Comparison of ENCODE assay signal across 9 cellular contexts in genomic region chr13:33349314-33349995, GRCh38.
A peak's percentile ranks its signal among the peaks of the same experiment; 100 is the strongest.
DNase-seq lines count a peak whose midpoint lies in the region; TF ChIP-seq lines count a peak whose summit lies in the region.
"Had no signal": no experiment of that assay in that cellular context is flagged by ENCODE, and none has a peak within 500 bp of the region (broad histone marks: within the 10 kb centered on the region; RNA-seq: fewer than 3 reads in every experiment).

No MANE protein-coding gene starts in this region.

- in situ Hi-C loops in GM13977 (cut with MboI; ENCODE audit: low pct_unique_long_range_greater_than_20kb, low sequenced_read_pairs, unreplicated experiment) = no loop called here

- DNase-seq in medulla oblongata (ENCODE audit: extremely low spot score) (peak; percentile 44), NCI-H2171 treated with DMSO at 0.1 percent for 48 hours (lab: John Stamatoyannopoulos, UW) (no peak), GM13977 (ENCODE audit: low spot score) (no peak), HT-29 (ENCODE audit: low spot score) (no peak)
- no peak for DNase-seq in stimulated activated CD4-positive, alpha-beta T cell treated with anti-CD3 and anti-CD28 coated beads, Interleukin-2, amount 100 ng/mL, for 48 hours
- DNase-seq: NCI-H1694 treated with DMSO at 0.1 percent for 48 hours had no signal

- TF ChIP-seq RAD21 in Ishikawa (IDR thresholded peaks at IDR 0.05; ENCODE audit: low read depth) = peak; percentile 3; the same call in 1 of the 2 replicates

- H3K27ac ChIP-seq in ectodermal cell (ENCODE audit: insufficient read depth, low read depth, low read length, poor library complexity, severe bottlenecking) (no peak overlapping the region), thymus (ENCODE audit: low read depth) (no peak overlapping the region)

- H3K9me3 ChIP-seq in ectodermal cell (ENCODE audit: control insufficient read depth, low read length) (no peaks in the 10 kb centered on the region), thymus (ENCODE audit: control insufficient read depth) (no peaks in the 10 kb centered on the region)

- TF ChIP-seq EP300 in Ishikawa (IDR thresholded peaks at IDR 0.05; ENCODE audit: borderline replicate concordance) = no peak

- WGBS in ectodermal cell, 2 experiments = 56 to 61% methylated on average over 20 of the region's 20 CpGs
- WGBS in thymus = 72% methylated on average over 20 of the region's 20 CpGs

- H3K36me3 ChIP-seq in ectodermal cell (ENCODE audit: control insufficient read depth, insufficient read depth, low read length) (no peaks in the 10 kb centered on the region), thymus (ENCODE audit: control insufficient read depth, insufficient read depth) (no peaks in the 10 kb centered on the region)

- peak overlapping the region; percentile 47 for H3K4me3 ChIP-seq in ectodermal cell (ENCODE audit: insufficient read depth, low read depth, low read length)
- H3K4me3 ChIP-seq in thymus (ENCODE audit: low read length) = peak overlapping the region; percentile 25

- no peaks in the 10 kb centered on the region for H3K4me1 ChIP-seq in ectodermal cell (ENCODE audit: control insufficient read depth, insufficient read depth, low read length)
- H3K4me1 ChIP-seq in thymus (ENCODE audit: control insufficient read depth, insufficient read depth, low read length) = no peaks in the 10 kb centered on the region

- TF ChIP-seq CTCF in GM13977 (IDR thresholded peaks at IDR 0.05; ENCODE audit: extremely low read depth, insufficient read depth, missing control alignments) = no peak

- H3K27me3 ChIP-seq in ectodermal cell (ENCODE audit: control insufficient read depth, insufficient read depth, low read length, poor library complexity, severe bottlenecking) (peaks cover 48% of the 10 kb centered on the region), thymus (ENCODE audit: control insufficient read depth, insufficient read depth) (peaks cover 13% of the 10 kb centered on the region)

TF ChIP-seq in Ishikawa, 13 proteins besides CTCF, POLR2A, EP300 and RAD21:
- TF ChIP-seq MAX (IDR thresholded peaks at IDR 0.05) (peak; percentile 70; the same call in 1 of the 2 replicates), FOXM1 (IDR thresholded peaks at IDR 0.05; ENCODE audit: borderline replicate concordance, low read depth) (no peak), ZBTB7A (IDR thresholded peaks at IDR 0.05; ENCODE audit: low read depth) (0 out of 2 replicates have a peak, but pooled peaks have one; percentile 52), EGR1 (IDR thresholded peaks at IDR 0.05) (no peak), TAF1 (IDR thresholded peaks at IDR 0.05; ENCODE audit: low read depth) (no peak), REST (IDR thresholded peaks at IDR 0.05; ENCODE audit: low read depth) (0 out of 2 replicates have a peak, but pooled peaks have one; percentile 14), CEBPB (IDR thresholded peaks at IDR 0.05) (no peak)
